8 cellular contexts compared by ENCODE assay signal in the genomic region with DNA sequence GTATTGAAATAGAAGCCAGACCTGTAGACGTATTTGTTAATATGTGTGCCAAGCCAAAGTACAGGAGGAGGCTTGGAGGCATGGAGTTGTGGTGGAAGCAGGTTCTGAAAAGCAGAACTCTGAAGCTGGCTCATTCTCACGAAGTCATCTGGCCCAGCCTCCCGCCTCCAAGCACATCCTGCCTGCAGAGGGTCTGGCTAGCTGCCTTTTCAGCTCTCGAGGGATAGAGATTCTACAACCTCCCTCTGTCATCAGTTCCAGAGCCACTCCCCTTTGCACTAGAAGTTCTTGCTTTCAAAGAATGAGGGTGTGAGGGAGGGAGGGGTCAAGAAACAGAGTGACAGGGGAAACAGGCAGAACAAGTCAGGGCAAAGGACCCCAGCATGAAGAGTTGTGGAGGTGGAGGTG.
DNase-seq lines count a peak whose midpoint lies in the region; TF ChIP-seq lines count a peak whose summit lies in the region.

No MANE protein-coding gene starts in this region.

- no peaks in the 10 kb centered on the region for H3K9me3 ChIP-seq in stomach

- no peaks in the 10 kb centered on the region for H3K27me3 ChIP-seq in stomach

- H3K27ac ChIP-seq in epithelial cell of prostate (peak overlapping the region; percentile 60), stomach (no peak overlapping the region)

- peaks cover 0 to 22% (median 4%) of the 10 kb centered on the region in 4 donors for H3K4me1 ChIP-seq in stomach

- TF ChIP-seq EP300 in stomach (IDR thresholded peaks at IDR 0.05): no peak

- peak overlapping the region in 2 of 3 experiments; percentile 75 to 84 for H3K27ac Mint-ChIP-seq in nephron

- no peak overlapping the region for H3K4me3 Mint-ChIP-seq in nephron

- no peaks in the 10 kb centered on the region for H3K36me3 Mint-ChIP-seq in nephron (ENCODE audit: low read depth)

- H3K9me3 Mint-ChIP-seq in nephron: no peaks in the 10 kb centered on the region

- peaks cover 0 to 9% (median 0%) of the 10 kb centered on the region in 4 donors for H3K36me3 ChIP-seq in stomach

- peak; percentile 13 for DNase-seq in stimulated activated CD4-positive, alpha-beta T cell treated with anti-CD3 and anti-CD28 coated beads, Interleukin-15, amount 100 ng/mL, for 24 hours
- DNase-seq in stimulated activated CD4-positive, alpha-beta T cell treated with anti-CD3 and anti-CD28 coated beads, Interleukin-4, amount 100 ng/mL, for 24 hours: no peak
- peak; percentile 42 for DNase-seq in LHCN-M2 (ENCODE audit: low read depth)
- DNase-seq in epithelial cell of prostate (ENCODE audit: low read depth, low spot score): peak; percentile 87
- DNase-seq in cerebellum (ENCODE audit: low spot score): no peak
- DNase-seq in activated CD4-positive, CD25-positive, alpha-beta regulatory T cell treated with anti-CD3 and anti-CD28 coated beads, Interleukin-2, amount 50 U/mL, for 72 hours: no peak
- no peak for DNase-seq in stomach

- no peaks in the 10 kb centered on the region for H3K27me3 Mint-ChIP-seq in nephron (ENCODE audit: low read depth)

- no peak overlapping the region for H3K4me3 ChIP-seq in stomach

- intact Hi-C loops in stomach (cut with DNase I; ENCODE audit: low total_unique reads): no loop called here

- WGBS in stomach, 5 donors: 8 to 30% (median 19%) methylated on average over 4 of the region's 4 CpGs

- TF ChIP-seq POLR2A in stomach (IDR thresholded peaks at IDR 0.05): no peak

- TF ChIP-seq CTCF in nephron (IDR thresholded peaks at IDR 0.05; ENCODE audit: unreplicated experiment in 3 of 3) (no peak), stomach (IDR thresholded peaks at IDR 0.05) (no peak)

- H3K4me1 Mint-ChIP-seq in nephron: peaks cover 33% of the 10 kb centered on the region

Comparison
In these comparisons a context has a peak if more than half of its experiments do, and no peak if none do; other contexts are left out.
1. DNase-seq: peak in stimulated activated CD4-positive, alpha-beta T cell treated with anti-CD3 and anti-CD28 coated beads, Interleukin-15, amount 100 ng/mL, for 24 hours (single experiment), LHCN-M2 (single experiment) and epithelial cell of prostate (single experiment); none in stimulated activated CD4-positive, alpha-beta T cell treated with anti-CD3 and anti-CD28 coated beads, Interleukin-4, amount 100 ng/mL, for 24 hours (single experiment), cerebellum (single experiment), activated CD4-positive, CD25-positive, alpha-beta regulatory T cell treated with anti-CD3 and anti-CD28 coated beads, Interleukin-2, amount 50 U/mL, for 72 hours (single experiment) and stomach (single experiment).